In the genomic region with DNA sequence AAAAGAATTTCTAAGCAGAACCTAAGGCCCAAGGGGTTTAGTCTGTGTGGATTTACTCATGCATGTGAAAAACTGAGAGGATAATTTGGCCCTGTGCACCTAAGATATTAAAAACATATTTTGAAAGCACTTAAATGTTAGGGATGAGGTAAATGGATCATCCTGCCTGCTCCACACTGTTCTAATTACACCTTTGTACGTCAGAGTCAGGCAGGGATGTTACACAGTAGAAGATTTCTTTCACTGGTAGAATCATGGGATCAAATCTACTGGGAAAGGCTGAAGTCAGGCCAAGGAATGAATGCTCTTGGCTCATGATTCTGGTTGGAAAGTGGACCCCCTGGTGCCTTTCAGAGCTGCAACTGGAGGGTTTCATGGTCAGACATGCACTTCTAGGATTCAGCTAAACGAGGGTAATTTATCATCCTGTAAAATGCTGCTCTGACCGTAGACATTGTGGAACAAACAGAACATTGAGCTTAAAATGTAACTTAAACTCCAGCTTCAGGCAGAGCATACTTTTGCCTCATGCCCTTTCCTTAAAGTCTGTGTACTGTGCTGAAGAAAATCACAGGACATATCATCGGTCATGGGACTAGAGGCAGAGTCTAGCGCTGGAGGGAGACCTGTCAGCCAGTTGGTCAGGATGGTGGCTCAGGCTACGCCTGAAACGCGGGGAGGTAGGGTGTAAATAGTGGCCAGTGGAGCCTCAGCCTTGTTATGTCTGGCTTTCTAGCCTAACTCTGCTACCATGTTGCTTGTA, we compare ENCODE assay signal across 9 cellular contexts. TPM values are rescaled to one million over a fixed set of nuclear protein-coding genes. Genes with fewer than 3 reads are reported as not detected.
DNase-seq lines count a peak whose midpoint lies in the region; ATAC-seq, FAIRE-seq and TF ChIP-seq lines count a peak whose summit lies in the region.
"Had no signal": no experiment of that assay in that cellular context is flagged by ENCODE, and none has a peak within 500 bp of the region (broad histone marks: within the 10 kb centered on the region; RNA-seq: fewer than 3 reads in every experiment).

No MANE protein-coding gene starts in this region.

- no peaks in the 10 kb centered on the region for H3K9me1 ChIP-seq in K562 (ENCODE audit: control insufficient read depth, insufficient read depth, low read length)

- POLR2A ChIA-PET in K562 (lab: Yijun Ruan, JAX) = interaction anchor here (0.6 to 0.8 kb wide), 2 partner anchors 15 to 429 kb away, joined by 3 read pairs; no protein-coding TSS in a partner anchor

- H3K36me3 ChIP-seq in K562 (ENCODE audit: control insufficient read depth, insufficient read depth, low read length) (no peaks in the 10 kb centered on the region), kidney (ENCODE audit: control insufficient read depth in 1 of 2, insufficient read depth in 2 of 2, low read length in 2 of 2) (no peaks in the 10 kb centered on the region), stomach smooth muscle (ENCODE audit: control insufficient read depth in 2 of 2, insufficient read depth in 2 of 2, low read length in 2 of 2) (no peaks in the 10 kb centered on the region)

- H3K4me1 Mint-ChIP-seq in stimulated activated memory B cell treated with anti-CD40 and anti-IgM and Interleukin-4, amounts not matched to agents 10 μg/mL and 1 μg/mL and 100 μg/mL, for 72 hours = no peaks in the 10 kb centered on the region

- ATAC-seq in K562 = peak; percentile 11; the same call in 2 of the 3 replicates
- ATAC-seq in HG02938 (IDR thresholded peaks at IDR 0.05; ENCODE audit: unreplicated experiment) = no peak
- no peak for ATAC-seq in stimulated activated memory B cell treated with anti-CD40 and anti-IgM and Interleukin-4, amounts not matched to agents 10 μg/mL and 1 μg/mL and 100 μg/mL, for 72 hours
- no peak for ATAC-seq in GM19397 (IDR thresholded peaks at IDR 0.05; ENCODE audit: unreplicated experiment)

- no peak overlapping the region for H3K4me3 Mint-ChIP-seq in stimulated activated memory B cell treated with anti-CD40 and anti-IgM and Interleukin-4, amounts not matched to agents 10 μg/mL and 1 μg/mL and 100 μg/mL, for 72 hours

- TF ChIP-seq CTCF in K562 (IDR thresholded peaks at IDR 0.05 in 2 of 3, conservative IDR thresholded peaks at IDR 0.05 in 1 of 3; ENCODE audit: insufficient read depth in 2 of 3, low read depth in 1 of 3, low read length in 3 of 3) (no peak), kidney (IDR thresholded peaks at IDR 0.05; ENCODE audit: borderline replicate concordance, extremely low read depth, insufficient read depth) (no peak), GM20000 (IDR thresholded peaks at IDR 0.05; ENCODE audit: extremely low read depth, missing control alignments) (no peak)

- CTCF ChIA-PET in K562 (lab: Yijun Ruan, JAX; ENCODE audit: low intra/inter-chr PET ratio) = no interaction called here

- H3K79me2 ChIP-seq in K562 (ENCODE audit: control insufficient read depth, insufficient read depth, low read length) = no peaks in the 10 kb centered on the region

- H3K36me3 Mint-ChIP-seq in stimulated activated memory B cell treated with anti-CD40 and anti-IgM and Interleukin-4, amounts not matched to agents 10 μg/mL and 1 μg/mL and 100 μg/mL, for 72 hours = no peaks in the 10 kb centered on the region

- no peak overlapping the region for H3K4me3 ChIP-seq in K562
- no peak overlapping the region for H3K4me3 ChIP-seq in kidney (ENCODE audit: low read length in 2 of 2)
- peak overlapping the region in 1 of 2 donors; percentile 52 for H3K4me3 ChIP-seq in stomach smooth muscle (ENCODE audit: low read length in 2 of 2)

- H2AFZ ChIP-seq in K562 (ENCODE audit: low read depth, low read length) = peak overlapping the region; percentile 98

- intact Hi-C loops in K562 (cut with micrococcal nuclease) = no loop called here
- intact Hi-C loops in kidney (cut with DNase I) = no loop called here

- in situ Hi-C loops in K562 (cut with MboI) = no loop called here

- no peak for TF ChIP-seq RAD21 in K562 (CRISPR knock-in tag; conservative IDR thresholded peaks at IDR 0.05 in 1 of 2, IDR thresholded peaks at IDR 0.05 in 1 of 2)

- peak; percentile 15 for DNase-seq in NCI-H1105 (lab: John Stamatoyannopoulos, UW)
- peak in 1 of 4 experiments; percentile 18 for DNase-seq in K562 (ENCODE audit: extremely low read depth in 1 of 4, low spot score in 3 of 4)
- DNase-seq in kidney = no peak
- DNase-seq in GM20000 (ENCODE audit: low spot score) = no peak
- DNase-seq: cortex of kidney had no signal

- H3K27ac Mint-ChIP-seq in stimulated activated memory B cell treated with anti-CD40 and anti-IgM and Interleukin-4, amounts not matched to agents 10 μg/mL and 1 μg/mL and 100 μg/mL, for 72 hours = no peak overlapping the region

- FAIRE-seq in K562 (lab: Jason Lieb, UNC) (peak; percentile 55), kidney (lab: Jason Lieb, UNC) (no peak)

- no peak for TF ChIP-seq POLR2A in K562 (conservative IDR thresholded peaks at IDR 0.05)

- H3K9ac ChIP-seq in K562 (ENCODE audit: insufficient read depth in 1 of 2, low read depth in 2 of 2, low read length in 2 of 2) (peak overlapping the region; percentile 19 to 26; a peak in 1 of 4 replicates), kidney (ENCODE audit: low read length in 2 of 2) (no peak overlapping the region), stomach smooth muscle (ENCODE audit: low read length in 2 of 2) (peak overlapping the region in 1 of 2 donors; percentile 2)

- 53% methylated on average over 7 of the region's 8 CpGs for WGBS in K562 (ENCODE audit: insufficient coverage, low coverage, missing lambda C conversion rate)

- H3K4me2 ChIP-seq in K562 (ENCODE audit: insufficient read depth, low read length) = peak overlapping the region; percentile 18; the same call in 1 of the 2 replicates

- no peaks in the 10 kb centered on the region for H4K20me1 ChIP-seq in K562 (replicated peaks; ENCODE audit: control insufficient read depth, insufficient read depth, low read length)

- H3K9me3 ChIP-seq in K562 (replicated peaks; ENCODE audit: control insufficient read depth, insufficient read depth, low read depth, low read length) (no peaks in the 10 kb centered on the region), kidney (ENCODE audit: control insufficient read depth in 1 of 2, low read length in 2 of 2) (no peaks in the 10 kb centered on the region), stomach smooth muscle (ENCODE audit: control insufficient read depth in 2 of 2, low read length in 2 of 2) (no peaks in the 10 kb centered on the region)

- peaks cover 10 to 44% of the 10 kb centered on the region in 2 experiments; a peak in 4 of 5 replicates for H3K4me1 ChIP-seq in K562 (replicated peaks in 1 of 2; ENCODE audit: control insufficient read depth in 2 of 2, insufficient read depth in 2 of 2, low read length in 2 of 2)
- peaks cover 0 to 3% of the 10 kb centered on the region in 2 donors for H3K4me1 ChIP-seq in kidney (ENCODE audit: control insufficient read depth in 1 of 2, insufficient read depth in 1 of 2, low read depth in 1 of 2, low read length in 2 of 2)
- H3K4me1 ChIP-seq in stomach smooth muscle (ENCODE audit: control insufficient read depth, insufficient read depth, low read length) = peaks cover 36% of the 10 kb centered on the region

- H3K27ac ChIP-seq in K562 (ENCODE audit: extremely low read depth, low read depth, low read length) (peak overlapping the region; percentile 35; the same call in 2 of the 3 replicates), kidney (ENCODE audit: low read depth in 2 of 2, low read length in 2 of 2) (peak overlapping the region; percentile 55 to 56), stomach smooth muscle (ENCODE audit: low read length) (peak overlapping the region; percentile 82)

- H3K27me3 Mint-ChIP-seq in stimulated activated memory B cell treated with anti-CD40 and anti-IgM and Interleukin-4, amounts not matched to agents 10 μg/mL and 1 μg/mL and 100 μg/mL, for 72 hours = no peaks in the 10 kb centered on the region

- H3K27me3 ChIP-seq in K562 (ENCODE audit: control insufficient read depth in 2 of 2, insufficient read depth in 2 of 2, low read length in 2 of 2) = no peaks in the 10 kb centered on the region
- no peaks in the 10 kb centered on the region for H3K27me3 ChIP-seq in stomach smooth muscle (ENCODE audit: control insufficient read depth in 1 of 2, insufficient read depth in 2 of 2, low read length in 2 of 2)

- H3K9me3 Mint-ChIP-seq in stimulated activated memory B cell treated with anti-CD40 and anti-IgM and Interleukin-4, amounts not matched to agents 10 μg/mL and 1 μg/mL and 100 μg/mL, for 72 hours = no peaks in the 10 kb centered on the region

- no TSS peak for BruUV-seq in K562 (replicated peaks; lab: Mats Ljungman, UMichigan)

- TF ChIP-seq EP300 in K562 (IDR thresholded peaks at IDR 0.05; ENCODE audit: low read length) = no peak

RNA-seq across cellular contexts. Expression of a gene that starts 4.8 kb away (rescaled TPM):
- 0.09 TPM in 1 of 2 replicates, not detected in the other for total RNA-seq in K562 (2011; cell fraction: chromatin; rRNA removed; ENCODE audit: low replicate concordance)
- total RNA-seq in K562 (2011; cell fraction: nucleolus; rRNA removed) = not detected in 2 replicates
- total RNA-seq in K562 (2011; cell fraction: nucleoplasm; rRNA removed) = not detected in 2 replicates
- total RNA-seq in K562 (2014; rRNA removed) (not detected in 2 replicates), K562 (2014; rRNA removed; fragmentation: Illumina TruSeq; extraction: Trizol) (not detected in 2 replicates), K562 (2015; rRNA removed; fragmentation: Illumina TruSeq; extraction: Trizol) (not detected in 2 replicates), K562 (2021) (not detected in 2 replicates), kidney (4.2 TPM)
- polyA plus RNA-seq in K562 (2011; rRNA removed) (not detected in 2 replicates), K562 (2014; fragmentation: Illumina TruSeq; extraction: Trizol) (not detected in 2 replicates), K562 (2014; fragmentation: Nextera tagmentation; extraction: Ambion mirVana) (not detected), K562 (2014; rRNA removed) (not detected in 2 replicates), kidney (ENCODE audit: insufficient read depth, low read depth, low replicate concordance) (4.0 TPM)
- polyA plus RNA-seq in K562 (2011; cell fraction: cytosol; rRNA removed) = 0.01 TPM in 1 of 2 replicates, not detected in the other
- polyA plus RNA-seq in K562 (2011; cell fraction: nucleus; rRNA removed) = not detected in 2 replicates
- 0.04 TPM in 1 of 2 replicates, not detected in the other for polyA plus RNA-seq in K562 (2012)
- polyA minus RNA-seq in K562 (2011; rRNA and poly(A)+ RNA removed) = 0.09 TPM in 1 of 2 replicates, not detected in the other
- polyA minus RNA-seq in K562 (2011; cell fraction: cytosol; rRNA and poly(A)+ RNA removed) = not detected in 2 replicates
- not detected in 2 replicates for polyA minus RNA-seq in K562 (2011; cell fraction: nucleus; rRNA and poly(A)+ RNA removed)

Comparison
In these comparisons a context has a peak if more than half of its experiments do, and no peak if none do; other contexts are left out.
1. H3K9ac ChIP-seq: peak in K562 (2 of 2); none in kidney (0 of 2).
2. Peak in every context shown above with its lines, with median percentiles within 50 percentile points of each other: H3K27ac ChIP-seq.